27 cellular contexts compared by ENCODE assay signal in the genomic region with DNA sequence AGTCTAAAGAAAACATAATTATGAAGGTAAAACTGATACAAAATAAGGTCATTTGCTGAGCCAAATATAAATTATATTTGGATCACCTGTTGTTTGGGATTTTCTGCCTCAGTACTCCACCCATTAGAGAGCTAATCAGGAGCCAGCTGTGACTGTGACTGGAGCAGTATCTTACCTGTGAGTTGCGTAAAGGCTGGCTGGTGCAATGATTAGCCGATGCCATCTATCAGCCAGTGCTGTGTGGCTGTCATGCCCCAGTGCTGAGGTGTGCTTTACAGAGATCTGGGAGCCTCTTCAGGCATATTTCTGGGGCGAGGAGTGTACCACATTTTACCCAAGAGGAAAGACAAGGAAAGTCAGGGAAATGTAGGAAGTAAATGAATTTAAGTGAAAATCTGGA.
"Had no signal": no experiment of that assay in that cellular context is flagged by ENCODE, and none has a peak within 500 bp of the region (broad histone marks: within the 10 kb centered on the region; RNA-seq: fewer than 3 reads in every experiment).

No MANE protein-coding gene starts in this region.

- H2AFZ ChIP-seq: hepatocyte had no signal

- H3K4me2 ChIP-seq: hepatocyte had no signal

- H3K27ac ChIP-seq: hepatocyte, left lung, lower lobe of right lung, pancreas, prostate gland, skin epidermis, suprapubic skin, thoracic aorta, tibial artery, upper lobe of right lung had no signal

- H3K9me3 ChIP-seq: lower lobe of right lung, pancreas, prostate gland, suprapubic skin, thoracic aorta, tibial artery, upper lobe of right lung had no signal

- H3K4me3 ChIP-seq: hepatocyte, left lung, lower lobe of right lung, pancreas, prostate gland, skin epidermis, suprapubic skin, thoracic aorta, tibial artery, upper lobe of right lung had no signal

- H3K4me1 ChIP-seq: left lung, lower lobe of right lung, pancreas, prostate gland, suprapubic skin, tibial artery, upper lobe of right lung had no signal

- ATAC-seq: left cardiac atrium; left lung; lower lobe of right lung; naive thymus-derived CD8-positive, alpha-beta T cell; right cardiac atrium; sciatic nerve; stimulated activated effector memory CD8-positive, alpha-beta T cell treated with anti-CD3 and anti-CD28 coated beads, Interleukin-12 subunit alpha, Interleukin-12 subunit beta, amount 100 ng/mL, for 72 hours; upper lobe of right lung had no signal

- DNase-seq: kidney glomerular epithelial cell; left cardiac atrium; left lung; lower lobe of right lung; mammary epithelial cell; mesenchymal stem cell; naive thymus-derived CD8-positive, alpha-beta T cell; nucleus accumbens; pancreas; posterior cingulate gyrus; retina; right cardiac atrium; stimulated activated CD4-positive, alpha-beta T cell treated with anti-CD3 and anti-CD28 coated beads, Interleukin-12 subunit alpha, Interleukin-12 subunit beta, amount 100 ng/mL, for 4 hours; stimulated activated CD4-positive, alpha-beta T cell treated with anti-CD3 and anti-CD28 coated beads, Interleukin-15, amount 100 ng/mL, for 24 hours; stimulated activated CD4-positive, alpha-beta T cell treated with anti-CD3 and anti-CD28 coated beads, Interleukin-2, amount 100 ng/mL, for 24 hours; stimulated activated CD4-positive, alpha-beta T cell treated with anti-CD3 and anti-CD28 coated beads, Interleukin-4, amount 100 ng/mL, for 24 hours; stimulated activated naive CD4-positive, alpha-beta T cell; tibial artery; trophoblast cell; upper lobe of right lung had no signal

- H3K36me3 ChIP-seq: left lung, lower lobe of right lung, pancreas, prostate gland, suprapubic skin, thoracic aorta, tibial artery, upper lobe of right lung had no signal

- H3K27me3 ChIP-seq: hepatocyte, left lung, pancreas, suprapubic skin, tibial artery, upper lobe of right lung had no signal
